ENCODE assay signal across 2 cellular contexts in genomic region chr2:25829377-25829704, GRCh38.
TF ChIP-seq lines count a peak whose summit lies in the region.

No MANE protein-coding gene starts in this region.

TF ChIP-seq in A549, 52 proteins besides CTCF, POLR2A, EP300 and RAD21:
- no peak for TF ChIP-seq EHF (CRISPR knock-in tag; IDR thresholded peaks at IDR 0.05)
- peak; percentile 84 to 89 for TF ChIP-seq CEBPB (IDR thresholded peaks at IDR 0.05)

TF ChIP-seq in HepG2, 621 proteins besides CTCF, POLR2A, EP300 and RAD21:
- TF ChIP-seq MED1 (CRISPR knock-in tag; IDR thresholded peaks at IDR 0.05) = 0 out of 2 replicates have a peak, but pooled peaks have one; percentile 9
- no peak for TF ChIP-seq ZNF367 (CRISPR knock-in tag; IDR thresholded peaks at IDR 0.05; ENCODE audit: borderline replicate concordance)
- peak; percentile 65 for TF ChIP-seq FOXA3 (CRISPR knock-in tag; IDR thresholded peaks at IDR 0.05)
- TF ChIP-seq ADNP (CRISPR knock-in tag; IDR thresholded peaks at IDR 0.05) = no peak
- TF ChIP-seq NONO (IDR thresholded peaks at IDR 0.05) = no peak
- no peak for TF ChIP-seq NONO (CRISPR knock-in tag; conservative IDR thresholded peaks at IDR 0.05)
- no peak for TF ChIP-seq MBD4 (IDR thresholded peaks at IDR 0.05; ENCODE audit: borderline replicate concordance, low read length)
- no peak for TF ChIP-seq KDM1A (CRISPR knock-in tag; IDR thresholded peaks at IDR 0.05)
- TF ChIP-seq TFAP4 (IDR thresholded peaks at IDR 0.05; ENCODE audit: borderline replicate concordance, low read depth) = no peak
- TF ChIP-seq ZNF615 (CRISPR knock-in tag; IDR thresholded peaks at IDR 0.05; ENCODE audit: borderline replicate concordance) = no peak
- TF ChIP-seq CEBPG (CRISPR knock-in tag; IDR thresholded peaks at IDR 0.05) = peak; percentile 78
- 0 out of 2 replicates have a peak, but pooled peaks have one; percentile 26 for TF ChIP-seq MIXL1 (CRISPR knock-in tag; IDR thresholded peaks at IDR 0.05)
- TF ChIP-seq CEBPB (IDR thresholded peaks at IDR 0.05; ENCODE audit: borderline replicate concordance, low read depth, low read length) = peak; percentile 93
- TF ChIP-seq ZNF850 (CRISPR knock-in tag; conservative IDR thresholded peaks at IDR 0.05) = no peak
- peak; percentile 82; the same call in 1 of the 2 replicates for TF ChIP-seq RXRB (CRISPR knock-in tag; IDR thresholded peaks at IDR 0.05; ENCODE audit: borderline replicate concordance)
- peak; percentile 98 for TF ChIP-seq PPARG (CRISPR knock-in tag; conservative IDR thresholded peaks at IDR 0.05)
- no peak for TF ChIP-seq ATAD3A (CRISPR knock-in tag; IDR thresholded peaks at IDR 0.05)
- TF ChIP-seq ARID3A (IDR thresholded peaks at IDR 0.05; ENCODE audit: low read depth, low read length) = peak; percentile 81
- TF ChIP-seq ZMAT5 (CRISPR knock-in tag; IDR thresholded peaks at IDR 0.05; ENCODE audit: borderline replicate concordance, low read depth) = no peak
- no peak for TF ChIP-seq FOXP1 (IDR thresholded peaks at IDR 0.05)
- TF ChIP-seq FOXP1 (CRISPR knock-in tag; IDR thresholded peaks at IDR 0.05) = 0 out of 2 replicates have a peak, but pooled peaks have one; percentile 31
- no peak for TF ChIP-seq PAF1 (CRISPR knock-in tag; IDR thresholded peaks at IDR 0.05)
- TF ChIP-seq TP53 (CRISPR knock-in tag; conservative IDR thresholded peaks at IDR 0.05) = no peak
- no peak for TF ChIP-seq ZBTB40 (IDR thresholded peaks at IDR 0.05)
- no peak for TF ChIP-seq ZBTB40 (CRISPR knock-in tag; IDR thresholded peaks at IDR 0.05)
- TF ChIP-seq HNRNPK (IDR thresholded peaks at IDR 0.05; ENCODE audit: low read depth, low read length, poor library complexity, severe bottlenecking) = no peak
- peak; percentile 4; the same call in 1 of the 2 replicates for TF ChIP-seq SOX5 (CRISPR knock-in tag; IDR thresholded peaks at IDR 0.05; ENCODE audit: borderline replicate concordance)
- TF ChIP-seq ZSCAN29 (CRISPR knock-in tag; conservative IDR thresholded peaks at IDR 0.05) = no peak
- no peak for TF ChIP-seq SOX13 (IDR thresholded peaks at IDR 0.05)
- TF ChIP-seq SOX13 (CRISPR knock-in tag; conservative IDR thresholded peaks at IDR 0.05 in 1 of 2, IDR thresholded peaks at IDR 0.05 in 1 of 2) = peak in 1 of 2 experiments; percentile 48; a peak in 1 of 4 replicates
- TF ChIP-seq ARID5B (CRISPR knock-in tag; IDR thresholded peaks at IDR 0.05) = peak; percentile 42; the same call in 1 of the 2 replicates
- TF ChIP-seq HOXA5 (CRISPR knock-in tag; IDR thresholded peaks at IDR 0.05) = 0 out of 2 replicates have a peak, but pooled peaks have one; percentile 8
- 0 out of 2 replicates have a peak, but pooled peaks have one; percentile 9 for TF ChIP-seq SMAD3 (CRISPR knock-in tag; IDR thresholded peaks at IDR 0.05)
- no peak for TF ChIP-seq ZNF784 (CRISPR knock-in tag; IDR thresholded peaks at IDR 0.05; ENCODE audit: borderline replicate concordance)
- no peak for TF ChIP-seq ZNF317 (CRISPR knock-in tag; IDR thresholded peaks at IDR 0.05)
- TF ChIP-seq SIX1 (CRISPR knock-in tag; IDR thresholded peaks at IDR 0.05; ENCODE audit: borderline replicate concordance) = 0 out of 2 replicates have a peak, but pooled peaks have one; percentile 6
- no peak for TF ChIP-seq ZNF382 (CRISPR knock-in tag; IDR thresholded peaks at IDR 0.05; ENCODE audit: borderline replicate concordance)
